ENCODE assay signal across 1 cellular context in the genomic region with DNA sequence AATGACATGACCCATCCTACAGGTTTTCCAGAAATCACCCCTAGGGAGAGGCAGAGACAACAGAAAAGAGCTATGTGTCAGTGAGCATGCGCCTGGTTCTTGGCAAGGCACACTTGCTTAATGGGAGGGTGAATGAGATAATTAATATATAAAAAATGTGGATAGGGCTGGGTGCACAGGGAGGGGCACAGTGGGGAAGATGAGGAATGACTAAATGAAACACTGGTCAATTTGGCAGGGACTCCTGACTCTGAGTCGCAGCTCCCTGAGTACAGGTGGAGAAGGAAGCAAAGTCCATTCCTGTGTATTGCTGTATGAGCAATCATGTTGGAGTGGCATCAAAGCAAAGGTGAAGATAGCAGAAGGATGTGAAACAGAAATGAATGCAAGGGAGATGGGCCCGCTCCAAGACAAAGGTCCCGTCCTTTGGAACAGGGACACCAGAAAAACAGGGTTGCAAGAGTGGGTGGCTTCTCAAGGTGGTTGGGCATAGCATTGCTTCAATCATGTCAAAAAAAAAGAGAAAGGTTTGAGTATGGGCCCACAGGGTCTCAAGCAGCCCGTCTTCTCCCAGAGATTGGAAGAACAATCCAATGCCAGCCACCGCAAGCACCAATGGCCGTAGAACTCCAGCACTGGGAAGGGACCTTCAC.
TF ChIP-seq lines count a peak whose summit lies in the region.

No MANE protein-coding gene starts in this region.

TF ChIP-seq in SK-N-SH treated with all-trans-retinoic acid at 6 μM for 48 hours, 23 proteins besides CTCF, POLR2A, EP300 and RAD21 (continued from another document):
- no peak for TF ChIP-seq ESRRG (CRISPR knock-in tag; IDR thresholded peaks at IDR 0.05)
- no peak for TF ChIP-seq ZFP30 (CRISPR knock-in tag; IDR thresholded peaks at IDR 0.05)
- no peak for TF ChIP-seq ZC3H10 (CRISPR knock-in tag; IDR thresholded peaks at IDR 0.05)
- TF ChIP-seq PPARA (CRISPR knock-in tag; IDR thresholded peaks at IDR 0.05; ENCODE audit: borderline replicate concordance) = no peak
- no peak for TF ChIP-seq ZNF565 (CRISPR knock-in tag; conservative IDR thresholded peaks at IDR 0.05; ENCODE audit: low read depth)
- TF ChIP-seq RARB (CRISPR knock-in tag; IDR thresholded peaks at IDR 0.05) = no peak
- no peak for TF ChIP-seq TCF4 (CRISPR knock-in tag; IDR thresholded peaks at IDR 0.05; ENCODE audit: borderline replicate concordance)
TF ChIP-seq in SK-N-SH treated with all-trans-retinoic acid at 6 μM for 48 hours: peak in this region for 0.
